16 cellular contexts compared by ENCODE assay signal in the genomic region with DNA sequence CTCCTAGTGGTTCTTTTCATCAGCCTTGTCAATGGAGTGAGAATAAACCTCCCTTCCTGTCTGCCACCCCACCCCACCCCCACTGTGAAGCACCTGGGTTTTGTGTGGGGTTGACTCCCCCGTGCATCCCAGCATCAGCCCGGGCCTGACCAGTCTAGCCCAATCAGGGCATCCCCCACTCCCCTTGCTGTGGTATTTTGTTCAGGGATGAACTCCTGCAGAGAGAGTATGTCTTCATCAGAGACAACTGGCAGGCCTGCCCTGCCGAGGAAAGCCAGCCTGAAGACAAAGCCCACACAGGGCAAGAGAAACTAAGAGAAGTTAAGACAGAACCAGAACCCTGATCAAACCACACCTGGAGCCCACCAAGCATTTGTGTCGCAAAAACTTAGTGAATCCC.
DNase-seq lines count a peak whose midpoint lies in the region; ATAC-seq and TF ChIP-seq lines count a peak whose summit lies in the region.
"Had no signal": no experiment of that assay in that cellular context is flagged by ENCODE, and none has a peak within 500 bp of the region (broad histone marks: within the 10 kb centered on the region; RNA-seq: fewer than 3 reads in every experiment).

No MANE protein-coding gene starts in this region.

- no peaks in the 10 kb centered on the region for H3K79me2 ChIP-seq in Karpas-422 (ENCODE audit: low read length)
- H3K79me2 ChIP-seq in osteoblast (ENCODE audit: insufficient read depth, low read length): no peaks in the 10 kb centered on the region

- H3K4me3 Mint-ChIP-seq in nephron progenitor cell: no peak overlapping the region
- H3K4me3 Mint-ChIP-seq: CD4-positive, CD25-positive, alpha-beta regulatory T cell had no signal

- H4K20me1 ChIP-seq in Karpas-422 (ENCODE audit: insufficient read depth, low read depth, low read length): no peaks in the 10 kb centered on the region
- H4K20me1 ChIP-seq in osteoblast (ENCODE audit: insufficient read depth, low read length): no peaks in the 10 kb centered on the region
- H4K20me1 ChIP-seq: BLaER1 treated with 17β-estradiol and CSF1 and Interleukin-3, amounts not matched to agents 10 nM and 100 nM had no signal

- no peak for ATAC-seq in HG02678 (IDR thresholded peaks at IDR 0.05; ENCODE audit: unreplicated experiment)
- ATAC-seq: GM12878, HCT116 had no signal

- no peak overlapping the region for H3K4me2 ChIP-seq in Karpas-422 (ENCODE audit: low read depth, low read length, poor library complexity, severe bottlenecking)
- no peak overlapping the region for H3K4me2 ChIP-seq in osteoblast (ENCODE audit: insufficient read depth, low read length)
- H3K4me2 ChIP-seq: BLaER1 treated with 17β-estradiol and CSF1 and Interleukin-3, amounts not matched to agents 10 nM and 100 nM had no signal

- TF ChIP-seq CTCF in 22Rv1 (IDR thresholded peaks at IDR 0.05) (no peak), esophagus muscularis mucosa (IDR thresholded peaks at IDR 0.05) (no peak), nephron progenitor cell (IDR thresholded peaks at IDR 0.05) (no peak), osteoblast (IDR thresholded peaks at IDR 0.05; ENCODE audit: extremely low read depth, low read depth, low read length) (no peak)

- peak overlapping the region; percentile 16 for H3K27ac Mint-ChIP-seq in nephron progenitor cell

- H3K4me1 ChIP-seq in Karpas-422 (ENCODE audit: low read length): peaks cover 29% of the 10 kb centered on the region
- H3K4me1 ChIP-seq in esophagus muscularis mucosa: peaks cover 0 to 22% (median 18%) of the 10 kb centered on the region in 4 donors
- no peaks in the 10 kb centered on the region for H3K4me1 ChIP-seq in osteoblast (ENCODE audit: insufficient read depth, low read length)

- H3K27me3 ChIP-seq in Karpas-422 (ENCODE audit: low read length) (no peaks in the 10 kb centered on the region), esophagus muscularis mucosa (no peaks in the 10 kb centered on the region), osteoblast (ENCODE audit: insufficient read depth, low read length) (no peaks in the 10 kb centered on the region)
- H3K27me3 ChIP-seq: BLaER1 treated with 17β-estradiol and CSF1 and Interleukin-3, amounts not matched to agents 10 nM and 100 nM had no signal

- H3K36me3 Mint-ChIP-seq in nephron progenitor cell (ENCODE audit: low read depth): no peaks in the 10 kb centered on the region
- H3K36me3 Mint-ChIP-seq: CD4-positive, CD25-positive, alpha-beta regulatory T cell had no signal

- 76% methylated on average over 4 of the region's 4 CpGs for WGBS in esophagus muscularis mucosa

- DNase-seq in Karpas-422 (no peak), esophagus muscularis mucosa (ENCODE audit: extremely low spot score) (peak; percentile 57), nephron progenitor cell (no peak), osteoblast (ENCODE audit: insufficient read length, low spot score, missing footprints) (no peak), NCI-H446 treated with DMSO at 0.1 percent for 48 hours (lab: John Stamatoyannopoulos, UW) (no peak)
- DNase-seq: ACHN; Calu3; CD4-positive, CD25-positive, alpha-beta regulatory T cell; DMS 273 treated with DMSO at 0.1 percent for 48 hours; GOT3 had no signal

- H3K9ac ChIP-seq in Karpas-422 (ENCODE audit: low read length): no peak overlapping the region
- H3K9ac ChIP-seq: BLaER1 treated with 17β-estradiol and CSF1 and Interleukin-3, amounts not matched to agents 10 nM and 100 nM had no signal

- H3K4me3 ChIP-seq in Karpas-422 (ENCODE audit: low read length): no peak overlapping the region
- no peak overlapping the region for H3K4me3 ChIP-seq in esophagus muscularis mucosa
- no peak overlapping the region for H3K4me3 ChIP-seq in osteoblast (ENCODE audit: insufficient read depth, low read length)
- H3K4me3 ChIP-seq: BLaER1 treated with 17β-estradiol and CSF1 and Interleukin-3, amounts not matched to agents 10 nM and 100 nM; GM12878 had no signal

- no peak for TF ChIP-seq POLR2A in esophagus muscularis mucosa (IDR thresholded peaks at IDR 0.05; ENCODE audit: low read depth)

- peaks cover 5% of the 10 kb centered on the region for H3K27me3 Mint-ChIP-seq in nephron progenitor cell (ENCODE audit: low read depth, poor library complexity)

- H3K9me2 ChIP-seq in Karpas-422 (replicated peaks; ENCODE audit: insufficient read depth, low read length): no peaks in the 10 kb centered on the region

- peaks cover 5% of the 10 kb centered on the region for H3K9me3 Mint-ChIP-seq in nephron progenitor cell
- H3K9me3 Mint-ChIP-seq: CD4-positive, CD25-positive, alpha-beta regulatory T cell had no signal

- H2AFZ ChIP-seq in Karpas-422 (ENCODE audit: low read length): peak overlapping the region; percentile 39
- no peak overlapping the region for H2AFZ ChIP-seq in osteoblast (ENCODE audit: low read length)

- intact Hi-C loops in esophagus muscularis mucosa (cut with DNase I): loop anchor here (10.0 kb wide), 1 partner anchor 101 kb away; no protein-coding TSS in a partner anchor

- no peaks in the 10 kb centered on the region for H3K36me3 ChIP-seq in Karpas-422 (ENCODE audit: insufficient read depth, low read length)
- no peaks in the 10 kb centered on the region for H3K36me3 ChIP-seq in esophagus muscularis mucosa
- H3K36me3 ChIP-seq in osteoblast (ENCODE audit: insufficient read depth, low read length): no peaks in the 10 kb centered on the region
- H3K36me3 ChIP-seq: BLaER1 treated with 17β-estradiol and CSF1 and Interleukin-3, amounts not matched to agents 10 nM and 100 nM had no signal

- TF ChIP-seq EP300 in esophagus muscularis mucosa (IDR thresholded peaks at IDR 0.05): no peak

- H3K27ac ChIP-seq in 22Rv1 (peak overlapping the region; percentile 80; the same call in 1 of the 2 replicates), Karpas-422 (ENCODE audit: low read length) (peak overlapping the region; percentile 76; the same call in 1 of the 2 replicates), esophagus muscularis mucosa (replicated peaks in 1 of 4) (no peak overlapping the region), osteoblast (ENCODE audit: low read depth, low read length) (no peak overlapping the region)
- H3K27ac ChIP-seq: BLaER1 treated with 17β-estradiol and CSF1 and Interleukin-3, amounts not matched to agents 10 nM and 100 nM; HL-60 had no signal

- H3K9me3 ChIP-seq in Karpas-422 (ENCODE audit: low read length) (no peaks in the 10 kb centered on the region), esophagus muscularis mucosa (no peaks in the 10 kb centered on the region), osteoblast (ENCODE audit: low read depth, low read length) (no peaks in the 10 kb centered on the region)
- H3K9me3 ChIP-seq: BLaER1 treated with 17β-estradiol and CSF1 and Interleukin-3, amounts not matched to agents 10 nM and 100 nM had no signal

- no peaks in the 10 kb centered on the region for H3K4me1 Mint-ChIP-seq in nephron progenitor cell
- H3K4me1 Mint-ChIP-seq: CD4-positive, CD25-positive, alpha-beta regulatory T cell had no signal

Comparison
In these comparisons a context has a peak if more than half of its experiments do, and no peak if none do; other contexts are left out.
1. H3K27ac ChIP-seq: peak in 22Rv1 (single experiment) and Karpas-422 (single experiment); none in esophagus muscularis mucosa (0 of 4) and osteoblast (single experiment).